In the genomic region with DNA sequence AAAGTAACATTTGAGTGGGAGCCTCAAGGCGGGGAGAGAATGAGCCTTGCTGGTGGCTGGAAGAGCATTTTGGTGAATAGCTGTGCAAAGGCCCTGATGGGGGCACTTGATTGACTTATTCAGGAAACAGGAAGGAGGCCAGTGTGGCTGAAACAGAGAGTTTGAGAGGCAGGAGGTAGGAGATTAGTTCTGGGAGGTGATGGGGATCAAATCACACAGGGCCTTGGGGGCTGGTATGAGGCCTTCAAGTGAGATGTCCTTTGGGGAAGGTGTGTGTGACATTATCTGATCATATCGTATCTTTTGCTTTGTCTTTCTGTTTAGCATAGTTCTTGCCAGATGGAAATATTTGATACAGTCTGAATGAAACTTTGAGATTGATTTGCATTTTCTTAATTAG, we compare ENCODE assay signal across 26 cellular contexts.
"Had no signal": no experiment of that assay in that cellular context is flagged by ENCODE, and none has a peak within 500 bp of the region (broad histone marks: within the 10 kb centered on the region; RNA-seq: fewer than 3 reads in every experiment).

No MANE protein-coding gene starts in this region.

- H3K27ac ChIP-seq: neutrophil, pancreas, prostate gland, right lobe of liver, sigmoid colon, stomach, suprapubic skin, testis, tibial artery, transverse colon, upper lobe of left lung, vagina had no signal

- H3K4me3 ChIP-seq: pancreas, prostate gland, right lobe of liver, sigmoid colon, stomach, suprapubic skin, testis, tibial artery, transverse colon, upper lobe of left lung, vagina had no signal

- DNase-seq: naive thymus-derived CD8-positive, alpha-beta T cell; nephron progenitor cell; nucleus accumbens; pancreas; retina; right cardiac atrium; right lobe of liver; sigmoid colon; small intestine; stimulated activated CD4-positive, alpha-beta T cell treated with anti-CD3 and anti-CD28 coated beads, Interleukin-15, amount 100 ng/mL, for 24 hours; stimulated activated CD4-positive, alpha-beta T cell treated with anti-CD3 and anti-CD28 coated beads, Interleukin-2, amount 100 ng/mL, for 24 hours; stimulated activated CD4-positive, alpha-beta T cell treated with anti-CD3 and anti-CD28 coated beads, Interleukin-2, amount 100 ng/mL, for 48 hours; stimulated activated CD4-positive, alpha-beta T cell treated with anti-CD3 and anti-CD28 coated beads, Interleukin-4, amount 100 ng/mL, for 24 hours; stimulated activated naive B cell treated with anti-CD40 and anti-IgM and Interleukin-4, amounts not matched to agents 10 μg/mL and 1 μg/mL and 100 μg/mL, for 72 hours; stimulated activated naive CD4-positive, alpha-beta T cell treated with Interleukin-2 at 50 U/mL for 16 hours; stomach; testis; tibial artery; transverse colon; upper lobe of left lung had no signal

- H3K27me3 ChIP-seq: neutrophil, pancreas, right lobe of liver, sigmoid colon, stomach, testis, tibial artery, transverse colon, upper lobe of left lung, vagina had no signal

- H3K4me1 ChIP-seq: pancreas, prostate gland, right lobe of liver, sigmoid colon, stomach, suprapubic skin, testis, tibial artery, transverse colon, upper lobe of left lung, vagina had no signal

- H3K36me3 ChIP-seq: neutrophil, pancreas, prostate gland, right lobe of liver, sigmoid colon, stomach, suprapubic skin, tibial artery, transverse colon, upper lobe of left lung, vagina had no signal

- H3K9me3 ChIP-seq: pancreas, prostate gland, testis had no signal

- ATAC-seq: naive thymus-derived CD8-positive, alpha-beta T cell; natural killer cell treated with Interleukin-12 subunit alpha and Interleukin-12 subunit beta and Interleukin-15 and Interleukin-18, amount 100 ng/mL, for 72 hours; pancreas; right cardiac atrium; right lobe of liver; stimulated activated effector memory CD8-positive, alpha-beta T cell treated with anti-CD3 and anti-CD28 coated beads, Interleukin-12 subunit alpha, Interleukin-12 subunit beta, amount 100 ng/mL, for 72 hours; stimulated activated naive B cell treated with anti-CD40 and anti-IgM and Interleukin-4, amounts not matched to agents 10 μg/mL and 1 μg/mL and 100 μg/mL, for 72 hours had no signal
